ENCODE assay signal across 8 cellular contexts in the genomic region with DNA sequence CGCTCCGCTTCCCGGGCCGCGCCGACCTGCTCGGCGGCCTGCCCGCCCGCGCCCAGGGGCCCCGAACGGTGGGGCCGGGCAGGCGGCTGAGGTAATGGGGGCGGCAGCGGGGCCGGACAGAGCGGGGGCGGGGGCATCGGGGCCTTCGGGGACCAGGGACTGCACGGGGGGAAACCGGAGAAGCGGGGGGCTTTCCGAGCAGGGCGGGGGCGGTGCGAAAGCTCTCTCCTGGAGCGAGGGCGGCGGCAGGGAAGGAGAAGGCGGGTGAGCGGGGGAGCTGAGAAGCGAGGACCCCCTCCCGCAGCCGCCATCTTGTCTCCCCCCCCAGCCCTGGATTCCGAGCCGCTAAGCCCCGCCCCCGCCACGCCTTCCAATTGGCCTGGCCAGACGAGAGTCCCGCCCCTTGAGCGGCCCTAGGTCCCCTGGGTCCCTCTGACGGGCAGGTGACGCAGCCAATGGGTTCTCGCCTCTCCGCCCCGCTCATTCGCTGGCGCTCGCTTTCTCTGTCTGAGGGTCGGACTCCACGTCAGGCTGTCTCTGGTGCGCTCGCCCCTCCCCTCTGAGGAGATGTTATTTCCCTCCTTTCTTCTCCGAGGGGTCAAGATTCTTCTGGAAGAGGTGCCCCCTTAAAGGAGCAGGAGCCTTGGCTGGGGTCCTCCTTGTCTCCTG. TPM values are rescaled to one million over a fixed set of nuclear protein-coding genes. Genes with fewer than 3 reads are reported as not detected.
DNase-seq lines count a peak whose midpoint lies in the region; ATAC-seq, FAIRE-seq and TF ChIP-seq lines count a peak whose summit lies in the region.

No MANE protein-coding gene starts in this region.

- H3K4me3 ChIP-seq in body of pancreas, result peak overlapping the region; percentile 66 to 82
- H3K4me3 ChIP-seq in sigmoid colon, result peak overlapping the region; percentile 80 to 97 (median 89)

- H3K4me1 ChIP-seq in body of pancreas, result peaks cover 10% of the 10 kb centered on the region
- H3K4me1 ChIP-seq in sigmoid colon, result peaks cover 0 to 38% (median 21%) of the 10 kb centered on the region in 4 donors

- H3K9me3 ChIP-seq in body of pancreas (no peaks in the 10 kb centered on the region), sigmoid colon (no peaks in the 10 kb centered on the region)

- TF ChIP-seq CTCF in body of pancreas (IDR thresholded peaks at IDR 0.05), result no peak
- no peak for TF ChIP-seq CTCF in sigmoid colon (IDR thresholded peaks at IDR 0.05)

- H3K36me3 ChIP-seq in body of pancreas (replicated peaks in 1 of 2; ENCODE audit: insufficient read depth in 1 of 2, low read depth in 2 of 2) (peaks cover 0 to 8% of the 10 kb centered on the region in 2 donors), sigmoid colon (peaks cover 13 to 19% (median 17%) of the 10 kb centered on the region in 4 donors)

- H3K27ac ChIP-seq in body of pancreas (peak overlapping the region; percentile 92 to 99 (median 98)), sigmoid colon (peak overlapping the region; percentile 93 to 99 (median 98))

- WGBS in body of pancreas, 2 donors, result 0 to 1% methylated on average over 28 to 55 of the region's 58 CpGs
- WGBS in sigmoid colon, 2 donors, result 1% methylated on average over 58 of the region's 58 CpGs

- FAIRE-seq in TTC549 (lab: Jason Lieb, UNC), result peak; percentile 64

- intact Hi-C loops in body of pancreas (cut with DNase I) (loop anchor here (10.0 kb wide), 1 partner anchor 72 kb away; no protein-coding TSS in a partner anchor), sigmoid colon (cut with DNase I) (loop anchor here (1.0 to 5.0 kb wide), 3 partner anchors 74 to 170 kb away; a partner anchor contains a TSS)

- DNase-seq in A172 (ENCODE audit: low spot score) (peak; percentile 90), NCI-H2107 (lab: John Stamatoyannopoulos, UW) (peak; percentile 78), body of pancreas (peak; percentile 99 to 100 (median 99)), iPS DF 4.7 (ENCODE audit: extremely low read depth, low spot score) (peak; percentile 74), sigmoid colon (peak; percentile 99)

- no peak for TF ChIP-seq EP300 in sigmoid colon (IDR thresholded peaks at IDR 0.05)

- ATAC-seq in HG03064 (IDR thresholded peaks at IDR 0.05; ENCODE audit: low read depth, unreplicated experiment) (peak; percentile 91), body of pancreas (peak; percentile 91)

- peak; percentile 52 for TF ChIP-seq POLR2A in GM18526 (IDR thresholded peaks at IDR 0.05; ENCODE audit: extremely low read depth, insufficient read length)
- TF ChIP-seq POLR2A in body of pancreas (IDR thresholded peaks at IDR 0.05), result peak; percentile 21 to 82 (median 76)
- peak; percentile 50 to 74 for TF ChIP-seq POLR2A in sigmoid colon (IDR thresholded peaks at IDR 0.05)

- no peaks in the 10 kb centered on the region for H3K27me3 ChIP-seq in body of pancreas
- H3K27me3 ChIP-seq in sigmoid colon, result no peaks in the 10 kb centered on the region

RNA-seq across cellular contexts. Expression of a gene that starts 0.5 kb away (rescaled TPM):
- 8.6 and 11.1 TPM in 2 replicates for total RNA-seq in A172 (2014; rRNA removed; shearing (Covaris generic))
- 10 to 100 TPM; 24.9 to 27.0 TPM for total RNA-seq in body of pancreas
- total RNA-seq in sigmoid colon, result 10 to 100 TPM; 11.2 to 35.3 (median 23.6) TPM
- polyA plus RNA-seq in sigmoid colon, result 10 to 100 TPM; 24.9 to 41.8 (median 36.6) TPM

Comparison
In these comparisons a context has a peak if more than half of its experiments do, and no peak if none do; other contexts are left out.
1. Peak in every context shown above with its lines: DNase-seq, ATAC-seq, H3K4me3 ChIP-seq and H3K27ac ChIP-seq.